12 cellular contexts compared by ENCODE assay signal in the genomic region with DNA sequence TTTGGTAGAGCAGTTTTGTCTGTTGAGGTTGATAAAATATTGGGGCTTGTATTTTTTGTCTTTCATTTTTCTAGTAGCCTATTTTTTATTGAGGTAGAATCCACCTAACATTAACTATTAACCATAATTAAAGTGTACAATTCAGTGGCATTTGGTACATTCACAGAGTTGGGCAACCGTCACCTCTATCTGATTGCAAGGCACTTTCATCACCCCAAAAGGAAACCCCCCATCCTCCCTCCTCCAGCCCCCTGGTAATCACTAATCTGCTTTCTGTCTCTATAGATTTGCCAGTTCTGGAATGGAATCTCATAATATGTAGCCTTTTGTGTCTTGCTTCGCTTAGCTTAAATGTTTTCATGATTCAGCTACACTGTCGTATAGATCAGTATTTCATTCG. TPM values are rescaled to one million over a fixed set of nuclear protein-coding genes. Genes with fewer than 3 reads are reported as not detected.
"Had no signal": no experiment of that assay in that cellular context is flagged by ENCODE, and none has a peak within 500 bp of the region (broad histone marks: within the 10 kb centered on the region; RNA-seq: fewer than 3 reads in every experiment).

No MANE protein-coding gene starts in this region.

- H3K9me3 ChIP-seq: HAP-1 had no signal

- DNase-seq: GM23248, GOT3, H7, H9, HCEC 1CT, HFFc6 had no signal

- H3K4me1 ChIP-seq: HAP-1 had no signal

- FAIRE-seq: H1, H54 had no signal

- H2AFZ ChIP-seq: GM23248, GM23338 had no signal

- H3K4me3 ChIP-seq: GM23248, GM23338, HAP-1 had no signal

- H3K4me2 ChIP-seq: GM23338 had no signal

- H3K36me3 ChIP-seq: HAP-1 had no signal

- H3K9ac ChIP-seq: GM23248 had no signal

- ATAC-seq: GM23338, HCT116 had no signal

- H3K27ac ChIP-seq: GM23248 had no signal

RNA-seq across cellular contexts. Expression of gene DMRT3, which starts 55.5 kb away (rescaled TPM):
- total RNA-seq: GM23248, GM23338, H1, H4, H7, H9, HFFc6 had no signal
- polyA plus RNA-seq: GM23248, GM23338, H1 had no signal
